ENCODE assay signal across 27 cellular contexts in genomic region chr6:115570326-115570725, GRCh38.
A peak's percentile ranks its signal among the peaks of the same experiment; 100 is the strongest.
DNase-seq lines count a peak whose midpoint lies in the region; ATAC-seq and TF ChIP-seq lines count a peak whose summit lies in the region.
"Had no signal": no experiment of that assay in that cellular context is flagged by ENCODE, and none has a peak within 500 bp of the region (broad histone marks: within the 10 kb centered on the region; RNA-seq: fewer than 3 reads in every experiment).

No MANE protein-coding gene starts in this region.

- DNase-seq in AG09309 (ENCODE audit: low read depth) (peak; percentile 10), HT1080 (ENCODE audit: low read depth) (peak; percentile 41), dedifferentiated amniotic fluid mesenchymal stem cell (ENCODE audit: extremely low spot score) (peak; percentile 19), non-pigmented ciliary epithelial cell (ENCODE audit: low read depth) (peak; percentile 5), Right ventricle myocardium inferior (ENCODE audit: missing footprints) (no peak), NCI-H2227 (lab: John Stamatoyannopoulos, UW; ENCODE audit: unreplicated experiment) (no peak)
- DNase-seq in activated CD8-positive, alpha-beta memory T cell treated with anti-CD3 and anti-CD28 coated beads for 24 hours: no peak
- DNase-seq: activated CD8-positive, alpha-beta T cell treated with anti-CD3 and anti-CD28 coated beads, Interleukin-2, amount 10 ng/mL, durations not matched to agents 7 days and 5 days; activated effector memory CD4-positive, alpha-beta T cell treated with anti-CD3 and anti-CD28 coated beads, Interleukin-2, amount 50 U/mL, for 16 hours; CD4-positive, CD25-positive, alpha-beta regulatory T cell; endodermal cell; esophagus squamous epithelium; GDM1; GM23248; KG1; kidney; lower lobe of right lung; mucosa of descending colon; NCI-H1694; NCI-H2171; NCI-H526; T-helper 1 cell; trophoblast cell had no signal

- H3K4me3 ChIP-seq in AG09309 (ENCODE audit: control insufficient read depth, low read depth, low read length): no peak overlapping the region
- H3K4me3 ChIP-seq: coronary artery, esophagus squamous epithelium, GM23248, lower lobe of right lung, mucosa of descending colon had no signal

- ATAC-seq in Right ventricle myocardium inferior: no peak
- ATAC-seq in GM18861 (IDR thresholded peaks at IDR 0.05; ENCODE audit: unreplicated experiment): no peak
- ATAC-seq: activated CD4-positive, CD25-positive, alpha-beta regulatory T cell treated with anti-CD3 and anti-CD28 coated beads, Interleukin-2, amount 50 U/mL, for 24 hours; activated CD8-positive, alpha-beta T cell treated with anti-CD3 and anti-CD28 coated beads, Interleukin-2, amount 10 ng/mL, durations not matched to agents 7 days and 5 days; lower lobe of right lung; mucosa of descending colon; Panc1 had no signal

- intact Hi-C loops in Right ventricle myocardium inferior (cut with DNase I): no loop called here

- no peak for TF ChIP-seq CTCF in AG09309 (IDR thresholded peaks at IDR 0.05; ENCODE audit: control insufficient read depth, insufficient read depth, low read depth, low read length, missing control alignments)

Comparison
In these comparisons a context has a peak if more than half of its experiments do, and no peak if none do; other contexts are left out.
1. DNase-seq: peak in AG09309 (single experiment), HT1080 (single experiment), dedifferentiated amniotic fluid mesenchymal stem cell (single experiment) and non-pigmented ciliary epithelial cell (single experiment); none in Right ventricle myocardium inferior (single experiment), NCI-H2227 (single experiment) and activated CD8-positive, alpha-beta memory T cell treated with anti-CD3 and anti-CD28 coated beads for 24 hours (single experiment).